In genomic region chr6:144319193-144319592, GRCh38 we compare ENCODE assay signal across 17 cellular contexts.
"Had no signal": no experiment of that assay in that cellular context is flagged by ENCODE, and none has a peak within 500 bp of the region (broad histone marks: within the 10 kb centered on the region; RNA-seq: fewer than 3 reads in every experiment).

No MANE protein-coding gene starts in this region.

- H3K27me3 Mint-ChIP-seq: activated B cell treated with CpG ODN at 0.5 μM for 24 hours; activated CD4-positive, alpha-beta T cell treated with anti-CD3 and anti-CD28 coated beads, Interleukin-2, amount 10 ng/mL, durations not matched to agents 7 days and 5 days; activated naive CD4-positive, alpha-beta T cell treated with anti-CD3 and anti-CD28 coated beads, Interleukin-2, amount 10 ng/mL, durations not matched to agents 7 days and 5 days; T-cell had no signal

- H3K9me3 ChIP-seq: heart right ventricle, left ventricle myocardium inferior, upper lobe of left lung had no signal

- H3K4me2 ChIP-seq: smooth muscle cell had no signal

- H3K36me3 Mint-ChIP-seq: activated naive CD4-positive, alpha-beta T cell treated with anti-CD3 and anti-CD28 coated beads, Interleukin-2, amount 10 ng/mL, durations not matched to agents 7 days and 5 days; T-cell had no signal

- H3K36me3 ChIP-seq: heart right ventricle, left ventricle myocardium inferior, upper lobe of left lung had no signal

- DNase-seq: activated B cell treated with CpG ODN at 0.5 μM for 24 hours; activated CD4-positive, alpha-beta T cell treated with anti-CD3 and anti-CD28 coated beads, Interleukin-2, amount 10 ng/mL, durations not matched to agents 7 days and 5 days; activated naive CD4-positive, alpha-beta T cell treated with anti-CD3 and anti-CD28 coated beads, Interleukin-2, amount 10 ng/mL, durations not matched to agents 7 days and 5 days; central memory CD4-positive, alpha-beta T cell; foreskin melanocyte; heart right ventricle; left ventricle myocardium inferior; posterior cingulate gyrus; right cardiac atrium; substantia nigra; T-cell; T1000; upper lobe of left lung had no signal

- H3K27ac Mint-ChIP-seq: activated B cell treated with CpG ODN at 0.5 μM for 24 hours; activated CD4-positive, alpha-beta T cell treated with anti-CD3 and anti-CD28 coated beads, Interleukin-2, amount 10 ng/mL, durations not matched to agents 7 days and 5 days; activated naive CD4-positive, alpha-beta T cell treated with anti-CD3 and anti-CD28 coated beads, Interleukin-2, amount 10 ng/mL, durations not matched to agents 7 days and 5 days; activated T-helper 2 cell treated with anti-CD3 and anti-CD28 coated beads, Interferon-gamma antibody, Interleukin-2, Interleukin-4, amounts not matched to agents 10 μg/mL and 5 μg/mL and 100 μg/mL, durations not matched to agents 14 hours and 24 hours and 36 hours; endodermal cell; T-cell had no signal

- H3K27me3 ChIP-seq: heart right ventricle, upper lobe of left lung had no signal

- H3K27ac ChIP-seq: coronary artery, left ventricle myocardium inferior had no signal

- H3K4me3 ChIP-seq: coronary artery, heart right ventricle, left ventricle myocardium inferior, smooth muscle cell, upper lobe of left lung had no signal

- H3K9me3 Mint-ChIP-seq: activated B cell treated with CpG ODN at 0.5 μM for 24 hours; activated CD4-positive, alpha-beta T cell treated with anti-CD3 and anti-CD28 coated beads, Interleukin-2, amount 10 ng/mL, durations not matched to agents 7 days and 5 days; activated naive CD4-positive, alpha-beta T cell treated with anti-CD3 and anti-CD28 coated beads, Interleukin-2, amount 10 ng/mL, durations not matched to agents 7 days and 5 days; activated T-helper 2 cell treated with anti-CD3 and anti-CD28 coated beads, Interferon-gamma antibody, Interleukin-2, Interleukin-4, amounts not matched to agents 10 μg/mL and 5 μg/mL and 100 μg/mL, durations not matched to agents 14 hours and 24 hours and 36 hours; endodermal cell; T-cell had no signal

- H3K4me1 Mint-ChIP-seq: activated B cell treated with CpG ODN at 0.5 μM for 24 hours had no signal

- H3K4me3 Mint-ChIP-seq: activated B cell treated with CpG ODN at 0.5 μM for 24 hours; activated CD4-positive, alpha-beta T cell treated with anti-CD3 and anti-CD28 coated beads, Interleukin-2, amount 10 ng/mL, durations not matched to agents 7 days and 5 days; activated naive CD4-positive, alpha-beta T cell treated with anti-CD3 and anti-CD28 coated beads, Interleukin-2, amount 10 ng/mL, durations not matched to agents 7 days and 5 days; endodermal cell; T-cell had no signal

- ATAC-seq: heart right ventricle, right cardiac atrium, T-cell had no signal
